ENCODE assay signal across 26 cellular contexts in the genomic region with DNA sequence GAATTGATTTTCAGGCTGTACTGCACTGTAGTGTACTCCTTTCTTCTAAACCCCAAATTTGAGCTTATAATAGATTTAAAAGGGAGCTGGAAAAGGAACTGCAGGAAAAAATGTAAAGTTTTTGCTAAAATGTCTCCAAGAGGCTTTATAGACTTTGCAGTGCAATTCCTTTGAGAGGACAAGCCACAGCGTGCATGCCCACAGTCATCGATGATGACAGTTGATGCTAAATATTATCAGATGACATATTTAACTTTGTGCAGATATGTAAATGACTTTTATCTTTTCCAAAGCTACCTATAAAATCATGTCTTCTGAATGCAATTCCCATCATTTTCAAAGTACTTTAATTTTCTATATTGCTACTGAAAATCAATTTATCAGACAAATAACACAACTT. TPM values are rescaled to one million over a fixed set of nuclear protein-coding genes. Genes with fewer than 3 reads are reported as not detected.
"Had no signal": no experiment of that assay in that cellular context is flagged by ENCODE, and none has a peak within 500 bp of the region (broad histone marks: within the 10 kb centered on the region; RNA-seq: fewer than 3 reads in every experiment).

No MANE protein-coding gene starts in this region.

- ATAC-seq: HepG2, Panc1, PC-3 had no signal

- H3K4me2 ChIP-seq: SK-N-SH had no signal

- DNase-seq: IMR-90; Karpas-422; KG1; MG63; NCI-H1092 treated with DMSO at 0.1 percent for 48 hours; NCI-H1436; NCI-H187; NCI-H2029; NCI-H2081 treated with DMSO at 0.1 percent for 48 hours; NCI-H2171; NCI-H226; NCI-H446; NCI-H510A; NCI-H524 treated with DMSO at 0.1 percent for 48 hours; NCI-H69; NCI-H774; NK-92 treated with Interleukin-12 subunit alpha and Interleukin-12 subunit beta, amount 100 ng/mL, for 24 hours; PC-3; SHP77; SK-N-SH had no signal

- H3K36me3 ChIP-seq: MG63 had no signal

- H3K27me3 ChIP-seq: MG63 had no signal

- H3K9ac ChIP-seq: SK-N-SH had no signal

- H3K9me3 ChIP-seq: MG63, SK-N-SH had no signal

- H3K27ac ChIP-seq: RWPE1 had no signal

- H3K4me3 ChIP-seq: MG63 had no signal

RNA-seq across cellular contexts. Expression of a gene that starts 24.3 kb away (rescaled TPM):
- total RNA-seq: HepG2, HT1080, IMR-90, OCI-LY7, PC-3, SK-MEL-5 had no signal
- polyA plus RNA-seq: HepG2, IMR-90, SK-N-SH had no signal
